In the genomic region with DNA sequence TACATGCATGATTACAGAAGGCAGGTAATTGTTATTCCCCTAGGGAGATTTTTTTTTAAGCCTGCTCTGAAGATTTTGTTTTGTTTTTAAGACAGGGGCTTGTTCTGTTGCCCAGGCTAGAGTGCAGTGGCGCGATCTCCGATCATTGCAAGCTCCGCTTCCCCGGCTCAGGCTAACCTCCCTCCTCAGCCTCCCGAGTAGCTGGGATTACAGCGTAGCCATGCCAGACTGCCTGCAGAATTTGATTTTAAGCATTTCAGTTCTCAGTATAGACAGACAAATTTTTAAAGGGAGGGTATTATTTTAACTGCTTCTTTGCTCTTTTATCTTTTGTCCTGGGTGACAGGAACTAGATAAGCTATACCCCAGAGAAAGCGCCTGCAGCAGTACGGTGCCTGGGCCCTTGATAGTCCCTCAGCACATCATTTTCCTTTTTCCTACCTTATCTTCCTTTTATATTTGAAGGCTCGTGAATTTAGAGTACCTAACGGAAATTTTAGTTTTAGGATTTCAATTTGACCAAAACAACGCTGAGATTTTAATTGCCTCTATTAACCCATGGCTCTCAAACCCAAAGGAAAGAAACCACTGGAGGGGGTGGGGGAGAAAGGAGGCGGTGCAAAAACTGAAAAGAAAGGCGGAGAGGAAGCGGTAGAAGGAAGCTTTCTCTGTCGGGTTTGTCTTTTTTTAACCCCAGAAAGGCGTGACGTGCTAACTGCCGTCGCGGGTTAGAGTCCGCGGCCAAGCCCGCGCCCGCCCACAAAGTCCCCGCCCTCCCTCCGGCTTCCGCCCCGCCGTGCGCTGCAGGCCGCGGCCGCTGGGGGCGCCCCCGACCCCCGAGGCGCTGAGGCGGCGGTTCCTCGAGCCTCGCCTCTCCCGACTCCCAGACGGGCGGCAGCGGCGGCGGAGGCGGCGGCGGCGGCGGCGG, we compare ENCODE assay signal across 8 cellular contexts. TPM values are rescaled to one million over a fixed set of nuclear protein-coding genes. Genes with fewer than 3 reads are reported as not detected.
DNase-seq lines count a peak whose midpoint lies in the region; ATAC-seq and TF ChIP-seq lines count a peak whose summit lies in the region.

A gene (plus strand): TSS at position 886 of the 928 bp plus-strand sequence. CDS start 329 bp downstream, outside the sequence.

- 14% methylated on average over 55 of the region's 55 CpGs for WGBS in prostate gland

- TF ChIP-seq CTCF in GM12875 (IDR thresholded peaks at IDR 0.05; ENCODE audit: borderline replicate concordance, insufficient read depth, low read depth, low read length) (peak; percentile 89), prostate gland (IDR thresholded peaks at IDR 0.05) (peak; percentile 63 to 91 (median 75)), upper lobe of right lung (IDR thresholded peaks at IDR 0.05) (peak; percentile 69)

- H3K4me1 ChIP-seq in prostate gland (replicated peaks) (peaks cover 8% of the 10 kb centered on the region), upper lobe of right lung (peaks cover 29% of the 10 kb centered on the region)

- DNase-seq in NCI-H1048 (lab: John Stamatoyannopoulos, UW) = peak; percentile 56
- DNase-seq in SW480 (ENCODE audit: low spot score) = peak; percentile 65
- DNase-seq in activated naive CD8-positive, alpha-beta T cell treated with anti-CD3 and anti-CD28 coated beads, Interleukin-2, amount 50 U/mL, for 16 hours (ENCODE audit: low read depth, low spot score) = peak; percentile 80
- peak; percentile 93 for DNase-seq in left ventricle myocardium superior
- DNase-seq in prostate gland (ENCODE audit: low spot score) = peak; percentile 68
- DNase-seq in upper lobe of right lung = peak; percentile 92

- TF ChIP-seq POLR2A in prostate gland (IDR thresholded peaks at IDR 0.05) = peak; percentile 35

- intact Hi-C loops in left ventricle myocardium superior (cut with micrococcal nuclease) (loop anchor here (10.0 kb wide), 1 partner anchor 45 kb away; no protein-coding TSS in a partner anchor), prostate gland (cut with DNase I) (no loop called here), upper lobe of right lung (cut with DNase I) (no loop called here)

- peak; percentile 72 for ATAC-seq in HG02623 (IDR thresholded peaks at IDR 0.05; ENCODE audit: unreplicated experiment)
- peak; percentile 97 for ATAC-seq in left ventricle myocardium superior
- ATAC-seq in upper lobe of right lung = peak; percentile 97

- no peaks in the 10 kb centered on the region for H3K27me3 ChIP-seq in prostate gland (replicated peaks; ENCODE audit: insufficient read depth)
- H3K27me3 ChIP-seq in upper lobe of right lung = no peaks in the 10 kb centered on the region

- peak within 1 kb of the TSS; percentile 55 to 61 for H3K27ac ChIP-seq in prostate gland
- peak within 1 kb of the TSS; percentile 71 for H3K27ac ChIP-seq in upper lobe of right lung

- H3K36me3 ChIP-seq in prostate gland (no peaks in the 10 kb centered on the region), upper lobe of right lung (no peaks in the 10 kb centered on the region)

- no peaks in the 10 kb centered on the region for H3K9me3 ChIP-seq in prostate gland
- no peaks in the 10 kb centered on the region for H3K9me3 ChIP-seq in upper lobe of right lung

- H3K4me3 ChIP-seq in GM12875 (ENCODE audit: low read depth, low read length) (peak within 1 kb of the TSS; percentile 89), prostate gland (peak within 1 kb of the TSS; percentile 37 to 47), upper lobe of right lung (peak within 1 kb of the TSS; percentile 71)

RNA-seq across cellular contexts. Expression of the gene that starts here (rescaled TPM):
- total RNA-seq in left ventricle myocardium superior = 5.0 TPM
- total RNA-seq in prostate gland = 10 to 100 TPM; 12.4 to 20.3 TPM
- total RNA-seq in upper lobe of right lung = 12.7 TPM

Comparison
In these comparisons a context has a peak if more than half of its experiments do, and no peak if none do; other contexts are left out.
1. Peak in every context shown above with its lines: DNase-seq, ATAC-seq, H3K4me3 ChIP-seq and H3K27ac ChIP-seq.